In the genomic region with DNA sequence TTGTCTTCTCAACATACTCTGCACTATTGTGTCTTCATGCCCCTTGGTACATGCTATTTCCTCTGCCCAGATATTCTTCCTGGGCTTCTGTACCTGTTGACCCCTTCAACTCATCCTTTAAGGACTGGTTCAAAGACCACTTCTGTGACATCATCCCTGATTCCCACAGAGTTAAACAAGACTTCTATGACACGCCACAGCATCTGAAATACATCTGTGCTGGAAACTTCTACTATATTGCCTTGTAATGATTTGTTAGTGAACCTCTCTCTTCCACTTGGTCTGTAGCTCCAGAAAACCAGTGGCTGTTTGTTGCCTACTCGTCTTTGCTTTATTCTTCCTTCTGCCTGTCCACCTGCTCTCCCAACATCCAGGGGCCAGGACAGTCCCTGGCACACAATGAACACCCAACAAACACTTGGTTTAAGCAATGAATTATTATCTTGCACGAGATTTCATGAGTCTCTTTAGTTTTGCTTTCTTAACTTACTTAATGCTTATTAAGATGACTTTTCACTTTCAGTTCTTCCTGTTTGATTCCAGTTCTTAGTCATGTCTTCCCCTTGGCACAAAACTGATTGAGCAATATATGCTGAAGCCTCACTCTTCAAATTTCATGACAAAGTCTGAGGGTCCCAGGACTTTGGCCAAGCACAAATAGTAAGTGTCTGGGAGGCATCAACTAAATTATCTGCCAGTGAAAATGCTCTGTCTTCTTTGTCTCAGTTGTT, we compare ENCODE assay signal across 9 cellular contexts.
DNase-seq lines count a peak whose midpoint lies in the region; ATAC-seq and TF ChIP-seq lines count a peak whose summit lies in the region.
"Had no signal": no experiment of that assay in that cellular context is flagged by ENCODE, and none has a peak within 500 bp of the region (broad histone marks: within the 10 kb centered on the region; RNA-seq: fewer than 3 reads in every experiment).

No MANE protein-coding gene starts in this region.

- DNase-seq in H4 (ENCODE audit: low spot score) (peak; percentile 43), Karpas-422 (no peak), left ventricle myocardium inferior (no peak), DMS53 (lab: John Stamatoyannopoulos, UW) (no peak), iPS-NIHi11 (ENCODE audit: low spot score) (no peak), SJCRH30 (no peak), HPDE6-E6E7 (ENCODE audit: extremely low spot score) (no peak)

- no peaks in the 10 kb centered on the region for H3K9me2 ChIP-seq in Karpas-422 (replicated peaks; ENCODE audit: insufficient read depth, low read length)

- H4K20me1 ChIP-seq in Karpas-422 (ENCODE audit: insufficient read depth, low read depth, low read length), result no peaks in the 10 kb centered on the region

- intact Hi-C loops in left ventricle myocardium inferior (cut with micrococcal nuclease), result no loop called here

- no peaks in the 10 kb centered on the region for H3K9me3 ChIP-seq in Karpas-422 (ENCODE audit: low read length)
- no peaks in the 10 kb centered on the region for H3K9me3 ChIP-seq in left ventricle myocardium inferior (replicated peaks)
- no peaks in the 10 kb centered on the region for H3K9me3 ChIP-seq in SJCRH30 (replicated peaks)
- H3K9me3 ChIP-seq: upper lobe of left lung had no signal

- H3K4me1 ChIP-seq in Karpas-422 (ENCODE audit: low read length) (peaks cover 12% of the 10 kb centered on the region), left ventricle myocardium inferior (no peaks in the 10 kb centered on the region), SJCRH30 (no peaks in the 10 kb centered on the region)

- no peak overlapping the region for H3K4me3 ChIP-seq in Karpas-422 (ENCODE audit: low read length)
- H3K4me3 ChIP-seq in left ventricle myocardium inferior, result peak overlapping the region; percentile 45
- H3K4me3 ChIP-seq in SJCRH30, result no peak overlapping the region

- H3K27ac ChIP-seq in Karpas-422 (ENCODE audit: low read length) (no peak overlapping the region), left ventricle myocardium inferior (replicated peaks) (peak overlapping the region; percentile 72), SJCRH30 (no peak overlapping the region)

- no peak for TF ChIP-seq CTCF in left ventricle myocardium inferior (IDR thresholded peaks at IDR 0.05; ENCODE audit: borderline replicate concordance)

- H3K9ac ChIP-seq in Karpas-422 (ENCODE audit: low read length), result no peak overlapping the region

- 0 out of 2 replicates have a peak overlapping the region, but pooled peaks have one; percentile 0 for H2AFZ ChIP-seq in Karpas-422 (ENCODE audit: low read length)

- H3K4me2 ChIP-seq in Karpas-422 (ENCODE audit: low read depth, low read length, poor library complexity, severe bottlenecking), result peak overlapping the region; percentile 23

- no peaks in the 10 kb centered on the region for H3K79me2 ChIP-seq in Karpas-422 (ENCODE audit: low read length)

- ATAC-seq in GM18502 (IDR thresholded peaks at IDR 0.05; ENCODE audit: poor library complexity, unreplicated experiment), result peak; percentile 96

- H3K36me3 ChIP-seq in Karpas-422 (ENCODE audit: insufficient read depth, low read length) (no peaks in the 10 kb centered on the region), left ventricle myocardium inferior (no peaks in the 10 kb centered on the region), SJCRH30 (no peaks in the 10 kb centered on the region)
- H3K36me3 ChIP-seq: upper lobe of left lung had no signal

- no peaks in the 10 kb centered on the region for H3K27me3 ChIP-seq in Karpas-422 (ENCODE audit: low read length)
- no peaks in the 10 kb centered on the region for H3K27me3 ChIP-seq in left ventricle myocardium inferior (ENCODE audit: low read depth)
- H3K27me3 ChIP-seq in SJCRH30, result no peaks in the 10 kb centered on the region
- H3K27me3 ChIP-seq: upper lobe of left lung had no signal
